Comparison of ENCODE assay signal across 23 cellular contexts in genomic region chr6:134020968-134021367, GRCh38. TPM values are rescaled to one million over a fixed set of nuclear protein-coding genes. Genes with fewer than 3 reads are reported as not detected.
DNase-seq lines count a peak whose midpoint lies in the region; ATAC-seq and TF ChIP-seq lines count a peak whose summit lies in the region.
"Had no signal": no experiment of that assay in that cellular context is flagged by ENCODE, and none has a peak within 500 bp of the region (broad histone marks: within the 10 kb centered on the region; RNA-seq: fewer than 3 reads in every experiment).

No MANE protein-coding gene starts in this region.

- no peaks in the 10 kb centered on the region for H3K27me3 Mint-ChIP-seq in GM23338 (ENCODE audit: insufficient read depth, low read depth, poor library complexity)

- no peak overlapping the region for H3K4me3 ChIP-seq in Panc1 (ENCODE audit: low read depth in 2 of 2, low read length in 2 of 2)
- peak overlapping the region in 1 of 2 donors; percentile 15 for H3K4me3 ChIP-seq in gastroesophageal sphincter
- H3K4me3 ChIP-seq in stomach smooth muscle (ENCODE audit: low read length in 2 of 2) = peak overlapping the region; percentile 0 to 5
- no peak overlapping the region for H3K4me3 ChIP-seq in GM23338
- H3K4me3 ChIP-seq: BLaER1, K562 had no signal

- no peak overlapping the region for H3K27ac Mint-ChIP-seq in GM23338
- H3K27ac Mint-ChIP-seq: CD8-positive, alpha-beta T cell; HFFc6 had no signal

- H4K20me1 ChIP-seq in GM23338 (replicated peaks; ENCODE audit: insufficient read depth) = no peaks in the 10 kb centered on the region
- H4K20me1 ChIP-seq: BLaER1 had no signal

- DNase-seq in G401 (ENCODE audit: low spot score) (peak; percentile 51), Panc1 (ENCODE audit: low read depth, low spot score) (no peak), GM23338 (ENCODE audit: low spot score) (no peak), HuH-7 (ENCODE audit: low spot score) (no peak)
- DNase-seq: ACHN; Calu3; CD8-positive, alpha-beta T cell; DMS153; HFFc6; MM.1S; NCI-H1048; NCI-H1417 treated with DMSO at 0.1 percent for 48 hours; NCI-H187 treated with DMSO at 0.1 percent for 48 hours; NCI-H2107; NCI-H2227 treated with DMSO at 0.1 percent for 48 hours; NCI-H526; Right ventricle myocardium superior had no signal

- H3K4me2 ChIP-seq in GM23338 = no peak overlapping the region

- peaks cover 13% of the 10 kb centered on the region for H3K4me1 ChIP-seq in Panc1 (ENCODE audit: control insufficient read depth, insufficient read depth, low read length)
- H3K4me1 ChIP-seq in gastroesophageal sphincter = peaks cover 5 to 44% (median 5%) of the 10 kb centered on the region in 3 donors
- H3K4me1 ChIP-seq in stomach smooth muscle (ENCODE audit: control insufficient read depth, insufficient read depth, low read length) = no peaks in the 10 kb centered on the region
- H3K4me1 ChIP-seq in GM23338 (ENCODE audit: insufficient read depth) = no peaks in the 10 kb centered on the region

- no peaks in the 10 kb centered on the region; the same call in 1 of the 2 replicates for H3K9me2 ChIP-seq in GM23338 (ENCODE audit: insufficient read depth)

- H3K36me3 ChIP-seq in Panc1 (ENCODE audit: control insufficient read depth, insufficient read depth, low read length) (no peaks in the 10 kb centered on the region), gastroesophageal sphincter (peaks cover 0 to 5% of the 10 kb centered on the region in 2 donors), stomach smooth muscle (ENCODE audit: control insufficient read depth in 2 of 2, insufficient read depth in 2 of 2, low read length in 2 of 2) (peaks cover 0 to 4% of the 10 kb centered on the region in 2 donors), GM23338 (ENCODE audit: insufficient read depth) (no peaks in the 10 kb centered on the region)
- H3K36me3 ChIP-seq: BLaER1 had no signal

- H3K27me3 ChIP-seq in Panc1 (ENCODE audit: control insufficient read depth, insufficient read depth, low read length) (no peaks in the 10 kb centered on the region), gastroesophageal sphincter (no peaks in the 10 kb centered on the region), stomach smooth muscle (ENCODE audit: control insufficient read depth in 1 of 2, insufficient read depth in 2 of 2, low read length in 2 of 2) (no peaks in the 10 kb centered on the region), GM23338 (ENCODE audit: insufficient read depth) (no peaks in the 10 kb centered on the region)
- H3K27me3 ChIP-seq: BLaER1 had no signal

- H3K9ac ChIP-seq in stomach smooth muscle (ENCODE audit: low read length in 2 of 2) = no peak overlapping the region
- H3K9ac ChIP-seq: BLaER1 had no signal

- H3K4me1 Mint-ChIP-seq in GM23338 = no peaks in the 10 kb centered on the region

- BruUV-seq in Panc1 (replicated peaks; lab: Mats Ljungman, UMichigan) = no TSS peak

- no peaks in the 10 kb centered on the region for H3K9me3 ChIP-seq in Panc1 (ENCODE audit: control insufficient read depth, insufficient read depth, low read depth, low read length)
- no peaks in the 10 kb centered on the region for H3K9me3 ChIP-seq in gastroesophageal sphincter
- H3K9me3 ChIP-seq in stomach smooth muscle (ENCODE audit: control insufficient read depth in 2 of 2, low read length in 2 of 2) = no peaks in the 10 kb centered on the region
- H3K9me3 ChIP-seq: BLaER1 had no signal

- no peak for TF ChIP-seq CTCF in Panc1 (IDR thresholded peaks at IDR 0.05)
- no peak for TF ChIP-seq CTCF in gastroesophageal sphincter (IDR thresholded peaks at IDR 0.05)
- TF ChIP-seq CTCF in GM23338 (conservative IDR thresholded peaks at IDR 0.05; ENCODE audit: low read depth in 2 of 2) = no peak

- ATAC-seq in Panc1 = no peak
- ATAC-seq in gastroesophageal sphincter = peak; percentile 66
- no peak for ATAC-seq in GM18870 (IDR thresholded peaks at IDR 0.05; ENCODE audit: unreplicated experiment)
- ATAC-seq in GM23338 = no peak
- ATAC-seq in GM19324 (IDR thresholded peaks at IDR 0.05; ENCODE audit: low FRiP score, unreplicated experiment) = no peak
- ATAC-seq: CD8-positive, alpha-beta T cell had no signal

- in situ Hi-C loops in G401 (cut with HindIII; ENCODE audit: low sequenced_read_pairs) (no loop called here), Panc1 (cut with HindIII; ENCODE audit: low pct_unique_long_range_greater_than_20kb, low sequenced_read_pairs) (no loop called here)

- H3F3A ChIP-seq in GM23338 (replicated peaks; ENCODE audit: low read depth) = no peaks in the 10 kb centered on the region

- H2AFZ ChIP-seq in GM23338 = no peak overlapping the region

- no peak overlapping the region for H3K4me3 Mint-ChIP-seq in GM23338
- H3K4me3 Mint-ChIP-seq: CD8-positive, alpha-beta T cell; HFFc6 had no signal

- WGBS in gastroesophageal sphincter (ENCODE audit: low coverage in 1 of 2), 2 donors = 20 to 25% methylated on average over 4 of the region's 4 CpGs

- CTCF ChIA-PET in Panc1 (lab: Charles Lee) = no interaction called here

- POLR2A ChIA-PET in Panc1 (lab: Charles Lee) = no interaction called here

- H3K9me3 Mint-ChIP-seq in GM23338 = no peaks in the 10 kb centered on the region
- H3K9me3 Mint-ChIP-seq: CD8-positive, alpha-beta T cell; HFFc6 had no signal

- intact Hi-C loops in Panc1 (cut with micrococcal nuclease; ENCODE audit: unreplicated experiment) = no loop called here

- peak overlapping the region; percentile 25; the same call in 1 of the 2 replicates for H3K27ac ChIP-seq in Panc1 (ENCODE audit: low read length)
- peak overlapping the region; percentile 49 to 91 (median 73) for H3K27ac ChIP-seq in gastroesophageal sphincter
- no peak overlapping the region for H3K27ac ChIP-seq in stomach smooth muscle (ENCODE audit: low read length)
- no peak overlapping the region for H3K27ac ChIP-seq in GM23338 (ENCODE audit: low read depth)
- H3K27ac ChIP-seq: BLaER1 had no signal

- H3K36me3 Mint-ChIP-seq in GM23338 (ENCODE audit: low read depth) = no peaks in the 10 kb centered on the region
- H3K36me3 Mint-ChIP-seq: CD8-positive, alpha-beta T cell had no signal

- H3K79me2 ChIP-seq in GM23338 (replicated peaks; ENCODE audit: insufficient read depth) = no peaks in the 10 kb centered on the region

- TF ChIP-seq POLR2A in gastroesophageal sphincter (IDR thresholded peaks at IDR 0.05) = no peak

- TF ChIP-seq EP300 in gastroesophageal sphincter (IDR thresholded peaks at IDR 0.05) = no peak

TF ChIP-seq in GM23338, 12 proteins besides CTCF, POLR2A, EP300 and RAD21 (continues in another document):
- TF ChIP-seq EZH2 (IDR thresholded peaks at IDR 0.05; ENCODE audit: low read depth, unreplicated experiment) = no peak

RNA-seq across cellular contexts. Expression of gene SLC2A12, which starts 31.5 kb away (rescaled TPM):
- total RNA-seq in G401 (2014; rRNA removed; shearing (Covaris generic)) = 0.07 TPM in 1 of 2 replicates, not detected in the other
- total RNA-seq in Panc1 (2021; ENCODE audit: unreplicated experiment) = 12.3 TPM
- polyA plus RNA-seq in Panc1 (2012; ENCODE audit: insufficient read length) = 13.8 TPM
- total RNA-seq in gastroesophageal sphincter = 10 to 100 TPM; 22.8 to 70.5 (median 42.0) TPM
- total RNA-seq in GM23338 (2014; rRNA removed; shearing (Covaris generic)) = 4.8 and 4.9 TPM in 2 replicates
- 2.8 and 2.9 TPM in 2 replicates for polyA plus RNA-seq in GM23338 (2016; fragmentation: Nextera tagmentation; extraction: Ambion mirVana)
- total RNA-seq: CD8-positive, alpha-beta T cell had no signal

Comparison
In these comparisons a context has a peak if more than half of its experiments do, and no peak if none do; other contexts are left out.
1. H3K27ac ChIP-seq: peak in Panc1 (single experiment) and gastroesophageal sphincter (4 of 4); none in stomach smooth muscle (single experiment) and GM23338 (single experiment).
2. H3K4me3 ChIP-seq: peak in stomach smooth muscle (2 of 2); none in Panc1 (0 of 2) and GM23338 (single experiment).